Comparison of ENCODE assay signal across 34 cellular contexts in the genomic region with DNA sequence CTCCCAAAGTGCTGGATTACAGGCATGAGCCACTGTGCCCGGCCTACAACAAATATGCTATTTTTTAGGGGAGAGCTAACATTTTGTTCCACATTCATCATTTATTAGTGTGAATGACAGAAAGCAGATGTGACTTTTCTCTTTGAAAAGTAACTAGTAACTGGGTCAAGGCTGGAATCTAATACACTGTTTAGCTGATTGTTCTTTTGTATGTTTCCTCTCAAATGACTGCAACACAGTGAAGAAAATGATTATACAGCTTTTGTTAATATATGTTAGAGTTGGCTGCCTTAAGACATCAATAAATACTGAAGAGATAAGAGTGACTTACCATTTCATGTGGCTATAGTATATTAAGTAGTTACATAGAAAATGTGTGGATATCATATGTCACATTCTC.
"Had no signal": no experiment of that assay in that cellular context is flagged by ENCODE, and none has a peak within 500 bp of the region (broad histone marks: within the 10 kb centered on the region; RNA-seq: fewer than 3 reads in every experiment).

No MANE protein-coding gene starts in this region.

- H3K36me3 ChIP-seq: brain microvascular endothelial cell, breast epithelium had no signal

- H3K27ac ChIP-seq: ascending aorta, brain microvascular endothelial cell, breast epithelium, VCaP had no signal

- H3K27me3 Mint-ChIP-seq: activated B cell treated with CpG ODN at 0.5 μM for 24 hours; activated CD4-positive, alpha-beta memory T cell treated with anti-CD3 and anti-CD28 coated beads for 36 hours; activated CD4-positive, alpha-beta T cell treated with anti-CD3 and anti-CD28 coated beads, Interleukin-2, amount 10 ng/mL, durations not matched to agents 24 days and 14 days; activated CD8-positive, alpha-beta T cell treated with anti-CD3 and anti-CD28 coated beads for 36 hours; activated naive CD8-positive, alpha-beta T cell treated with anti-CD3 and anti-CD28 coated beads for 36 hours; activated T-helper 17 cell treated with anti-CD3 and anti-CD28 coated beads, Interleukin-2, amount 50 U/mL, for 72 hours; T-cell had no signal

- H3K4me1 Mint-ChIP-seq: activated T-helper 17 cell treated with anti-CD3 and anti-CD28 coated beads, Interleukin-2, amount 50 U/mL, for 72 hours had no signal

- H3K9me3 ChIP-seq: ascending aorta, breast epithelium had no signal

- H3K27me3 ChIP-seq: ascending aorta, brain microvascular endothelial cell, breast epithelium had no signal

- H3K27ac Mint-ChIP-seq: activated B cell treated with CpG ODN at 0.5 μM for 24 hours; activated CD4-positive, alpha-beta memory T cell treated with anti-CD3 and anti-CD28 coated beads for 36 hours; activated CD4-positive, alpha-beta T cell treated with anti-CD3 and anti-CD28 coated beads, Interleukin-2, amount 10 ng/mL, durations not matched to agents 24 days and 14 days; activated CD8-positive, alpha-beta T cell treated with anti-CD3 and anti-CD28 coated beads for 36 hours; activated naive CD4-positive, alpha-beta T cell treated with anti-CD3 and anti-CD28 coated beads for 36 hours; activated naive CD4-positive, alpha-beta T cell treated with anti-CD3 and anti-CD28 coated beads, Interleukin-2, amount 50 U/mL, for 72 hours; activated naive CD8-positive, alpha-beta T cell treated with anti-CD3 and anti-CD28 coated beads for 36 hours; activated T-cell treated with anti-CD3 and anti-CD28 coated beads, Interleukin-2, amount 50 U/mL, for 72 hours; activated T-helper 1 cell treated with anti-CD3 and anti-CD28 coated beads, Interleukin-12 subunit alpha, Interleukin-12 subunit beta, Interleukin-2, Interleukin-4 antibody, amounts not matched to agents 30 ng/mL and 10 ng/mL and 1 ng/mL, durations not matched to agents 14 hours and 24 hours and 36 hours; activated T-helper 17 cell treated with anti-CD3 and anti-CD28 coated beads, Interleukin-2, amount 50 U/mL, for 72 hours; T-cell; T-helper 2 cell treated with Interferon-gamma antibody and Interleukin-4, amounts not matched to agents 5 μg/mL and 100 μg/mL, for 36 hours had no signal

- H3K4me3 ChIP-seq: ascending aorta, breast epithelium had no signal

- H3K4me1 ChIP-seq: ascending aorta, breast epithelium had no signal

- FAIRE-seq: TTC549 had no signal

- DNase-seq: activated B cell treated with CpG ODN at 0.5 μM for 24 hours; activated CD4-positive, alpha-beta memory T cell treated with anti-CD3 and anti-CD28 coated beads for 36 hours; activated CD4-positive, alpha-beta T cell treated with anti-CD3 and anti-CD28 coated beads for 4 hours; activated CD4-positive, alpha-beta T cell treated with anti-CD3 and anti-CD28 coated beads, Interleukin-2, amount 10 ng/mL, durations not matched to agents 24 days and 14 days; activated CD4-positive, alpha-beta T cell treated with anti-CD3 and anti-CD28 coated beads, Interleukin-2, amount 50 U/mL, for 1 hour; activated CD4-positive, alpha-beta T cell treated with anti-CD3 and anti-CD28 coated beads, Interleukin-2, amount 50 U/mL, for 4 hours; activated CD4-positive, CD25-positive, alpha-beta regulatory T cell treated with anti-CD3 and anti-CD28 coated beads, Interleukin-2, amount 50 U/mL, for 72 hours; activated CD8-positive, alpha-beta memory T cell treated with anti-CD3 and anti-CD28 coated beads, Interleukin-2, amount 50 U/mL, for 4 hours; activated CD8-positive, alpha-beta T cell treated with anti-CD3 and anti-CD28 coated beads for 36 hours; activated effector memory CD4-positive, alpha-beta T cell treated with anti-CD3 and anti-CD28 coated beads, Interleukin-2, amount 50 U/mL, for 16 hours; activated gamma-delta T cell treated with Interleukin-2 at 50 U/mL for 16 hours; activated naive CD4-positive, alpha-beta T cell; activated naive CD4-positive, alpha-beta T cell treated with anti-CD3 and anti-CD28 coated beads for 36 hours; activated naive CD4-positive, alpha-beta T cell treated with anti-CD3 and anti-CD28 coated beads, Interleukin-2, amount 50 U/mL, for 16 hours; activated naive CD8-positive, alpha-beta T cell treated with anti-CD3 and anti-CD28 coated beads for 36 hours; activated T-cell treated with anti-CD3 and anti-CD28 coated beads for 4 hours; activated T-cell treated with anti-CD3 and anti-CD28 coated beads, Interleukin-2, amount 50 U/mL, for 1 hour; activated T-cell treated with anti-CD3 and anti-CD28 coated beads, Interleukin-2, amount 50 U/mL, for 4 hours; activated T-cell treated with anti-CD3 and anti-CD28 coated beads, Interleukin-2, amount 50 U/mL, for 72 hours; amygdala; anterior cingulate cortex; brain microvascular endothelial cell; central memory CD4-positive, alpha-beta T cell; T-cell; T-helper 2 cell; T-helper 9 cell had no signal

- H3K4me3 Mint-ChIP-seq: activated B cell treated with CpG ODN at 0.5 μM for 24 hours; activated CD4-positive, alpha-beta memory T cell treated with anti-CD3 and anti-CD28 coated beads for 36 hours; activated CD4-positive, alpha-beta T cell treated with anti-CD3 and anti-CD28 coated beads, Interleukin-2, amount 10 ng/mL, durations not matched to agents 24 days and 14 days; activated CD8-positive, alpha-beta T cell treated with anti-CD3 and anti-CD28 coated beads for 36 hours; activated naive CD4-positive, alpha-beta T cell treated with anti-CD3 and anti-CD28 coated beads for 36 hours; activated naive CD8-positive, alpha-beta T cell treated with anti-CD3 and anti-CD28 coated beads for 36 hours; activated T-cell treated with anti-CD3 and anti-CD28 coated beads, Interleukin-2, amount 50 U/mL, for 4 hours; activated T-cell treated with anti-CD3 and anti-CD28 coated beads, Interleukin-2, amount 50 U/mL, for 72 hours; activated T-helper 1 cell treated with anti-CD3 and anti-CD28 coated beads, Interleukin-12 subunit alpha, Interleukin-12 subunit beta, Interleukin-2, Interleukin-4 antibody, amounts not matched to agents 30 ng/mL and 10 ng/mL and 1 ng/mL, durations not matched to agents 14 hours and 24 hours and 36 hours; activated T-helper 17 cell treated with anti-CD3 and anti-CD28 coated beads, Interleukin-2, amount 50 U/mL, for 72 hours; T-cell; T-helper 2 cell treated with Interferon-gamma antibody and Interleukin-4, amounts not matched to agents 5 μg/mL and 100 μg/mL, for 36 hours had no signal

- ATAC-seq: activated CD8-positive, alpha-beta T cell treated with anti-CD3 and anti-CD28 coated beads for 36 hours; activated naive CD4-positive, alpha-beta T cell treated with anti-CD3 and anti-CD28 coated beads, Interleukin-2, amount 50 U/mL, for 72 hours; activated T-cell treated with anti-CD3 and anti-CD28 coated beads, Interleukin-2, amount 50 U/mL, for 4 hours; activated T-cell treated with anti-CD3 and anti-CD28 coated beads, Interleukin-2, amount 50 U/mL, for 72 hours; activated T-helper 17 cell treated with anti-CD3 and anti-CD28 coated beads, Interleukin-2, amount 50 U/mL, for 72 hours; T-cell had no signal
